9 cellular contexts compared by ENCODE assay signal in genomic region chr2:194166818-194167217, GRCh38.
DNase-seq lines count a peak whose midpoint lies in the region; ATAC-seq lines count a peak whose summit lies in the region.
"Had no signal": no experiment of that assay in that cellular context is flagged by ENCODE, and none has a peak within 500 bp of the region (broad histone marks: within the 10 kb centered on the region; RNA-seq: fewer than 3 reads in every experiment).

No MANE protein-coding gene starts in this region.

- no peak overlapping the region for H3K27ac Mint-ChIP-seq in activated naive CD4-positive, alpha-beta T cell treated with anti-CD3 and anti-CD28 coated beads for 36 hours
- H3K27ac Mint-ChIP-seq: activated naive CD8-positive, alpha-beta T cell had no signal

- H3K4me1 Mint-ChIP-seq in activated naive CD4-positive, alpha-beta T cell treated with anti-CD3 and anti-CD28 coated beads for 36 hours (ENCODE audit: low read depth), result no peaks in the 10 kb centered on the region

- H2BK15ac ChIP-seq in mesenchymal stem cell (ENCODE audit: low read depth, poor library complexity, severe bottlenecking), result no peak overlapping the region

- no peaks in the 10 kb centered on the region for H3K36me3 ChIP-seq in mesenchymal stem cell (ENCODE audit: control insufficient read depth in 1 of 2, insufficient read depth in 2 of 2, low read depth in 1 of 2, low read length in 2 of 2)

- peak; percentile 33 for DNase-seq in activated naive CD4-positive, alpha-beta T cell treated with anti-CD3 and anti-CD28 coated beads for 36 hours
- no peak for DNase-seq in activated naive CD4-positive, alpha-beta T cell treated with anti-CD3 and anti-CD28 coated beads, Interleukin-2, amount 50 U/mL, for 16 hours
- DNase-seq in NCI-H1092 treated with DMSO at 0.1 percent for 48 hours (lab: John Stamatoyannopoulos, UW), result peak; percentile 31
- DNase-seq in amniotic epithelial cell (ENCODE audit: low read depth), result peak; percentile 8
- peak; percentile 26 for DNase-seq in mesenchymal stem cell
- no peak for DNase-seq in NCI-H1105 (lab: John Stamatoyannopoulos, UW)
- no peak for DNase-seq in right cardiac atrium

- no peak overlapping the region for H2BK12ac ChIP-seq in mesenchymal stem cell (ENCODE audit: low read length in 2 of 2)

- ATAC-seq in HG02623 (IDR thresholded peaks at IDR 0.05; ENCODE audit: unreplicated experiment), result peak; percentile 93
- ATAC-seq in right cardiac atrium, result no peak

- WGBS in mesenchymal stem cell, result no CpG with 5 or more reads among the region's 2 CpGs
- 38% methylated on average over 2 of the region's 2 CpGs for WGBS in right cardiac atrium

- no peak overlapping the region for H4K91ac ChIP-seq in mesenchymal stem cell (ENCODE audit: low read length)

- H3K27ac ChIP-seq in mesenchymal stem cell (ENCODE audit: low read length, poor library complexity, severe bottlenecking) (no peak overlapping the region), right cardiac atrium (ENCODE audit: low read length) (no peak overlapping the region)

- H3K4me1 ChIP-seq in mesenchymal stem cell (ENCODE audit: control insufficient read depth, insufficient read depth, low read depth, low read length) (no peaks in the 10 kb centered on the region), right cardiac atrium (ENCODE audit: control insufficient read depth, insufficient read depth, low read length) (no peaks in the 10 kb centered on the region)

- no peak overlapping the region for H2AK5ac ChIP-seq in mesenchymal stem cell (ENCODE audit: low read length, severe bottlenecking)

- H4K8ac ChIP-seq in mesenchymal stem cell (ENCODE audit: low read length), result no peak overlapping the region

- no peaks in the 10 kb centered on the region for H3K36me3 Mint-ChIP-seq in activated naive CD4-positive, alpha-beta T cell treated with anti-CD3 and anti-CD28 coated beads for 36 hours (ENCODE audit: low read depth)
- H3K36me3 Mint-ChIP-seq: activated naive CD8-positive, alpha-beta T cell had no signal

- no peak overlapping the region for H3K18ac ChIP-seq in mesenchymal stem cell (ENCODE audit: low read depth in 1 of 2, low read length in 2 of 2)

- H3K4me3 ChIP-seq in mesenchymal stem cell (ENCODE audit: insufficient read depth in 1 of 2, low read depth in 1 of 2, low read length in 2 of 2), result no peak overlapping the region
- H3K4me3 ChIP-seq in right cardiac atrium (ENCODE audit: low read length), result no peak overlapping the region

- H3K27me3 Mint-ChIP-seq in activated naive CD4-positive, alpha-beta T cell treated with anti-CD3 and anti-CD28 coated beads for 36 hours (ENCODE audit: low read depth), result peaks cover 5% of the 10 kb centered on the region

- no peak overlapping the region for H3K4me2 ChIP-seq in mesenchymal stem cell (ENCODE audit: low read length, poor library complexity, severe bottlenecking)

- no peak overlapping the region for H3K9ac ChIP-seq in mesenchymal stem cell (ENCODE audit: low read length)

- H2BK5ac ChIP-seq in mesenchymal stem cell (ENCODE audit: low read depth, low read length, poor library complexity, severe bottlenecking), result no peak overlapping the region

- no peaks in the 10 kb centered on the region for H3K9me3 Mint-ChIP-seq in activated naive CD4-positive, alpha-beta T cell treated with anti-CD3 and anti-CD28 coated beads for 36 hours

- no peaks in the 10 kb centered on the region for H3K79me1 ChIP-seq in mesenchymal stem cell (replicated peaks; ENCODE audit: low read length, poor library complexity, severe bottlenecking)

- H3K14ac ChIP-seq in mesenchymal stem cell (ENCODE audit: low read length in 2 of 2), result no peak overlapping the region

- CTCF ChIA-PET in activated naive CD4-positive, alpha-beta T cell treated with anti-CD3 and anti-CD28 coated beads for 36 hours (lab: Charles Lee), result interaction anchor here (0.9 to 1.1 kb wide), 2 partner anchors 12 to 1153 kb away, joined by 3 to 5 read pairs; no protein-coding TSS in a partner anchor

- H3K4ac ChIP-seq in mesenchymal stem cell (ENCODE audit: low read depth in 1 of 2, low read length in 2 of 2), result no peak overlapping the region

- H3K9me3 ChIP-seq in mesenchymal stem cell (ENCODE audit: control insufficient read depth, low read length) (peaks cover 4% of the 10 kb centered on the region), right cardiac atrium (ENCODE audit: control insufficient read depth, low read length) (no peaks in the 10 kb centered on the region)

- intact Hi-C loops in activated naive CD4-positive, alpha-beta T cell treated with anti-CD3 and anti-CD28 coated beads for 36 hours (cut with micrococcal nuclease), result loop anchor here (1.0 to 2.0 kb wide), 3 partner anchors 702 to 1902 kb away; partner anchors contain the start of gene DNAH7
- intact Hi-C loops in right cardiac atrium (cut with DNase I), result no loop called here

- no peak overlapping the region for H3K23ac ChIP-seq in mesenchymal stem cell (ENCODE audit: low read length in 2 of 2)

- no peak overlapping the region for H2AFZ ChIP-seq in mesenchymal stem cell (ENCODE audit: low read depth, low read length)

- H3K4me3 Mint-ChIP-seq in activated naive CD4-positive, alpha-beta T cell treated with anti-CD3 and anti-CD28 coated beads for 36 hours, result no peak overlapping the region
- H3K4me3 Mint-ChIP-seq: activated naive CD8-positive, alpha-beta T cell had no signal

- H2BK120ac ChIP-seq in mesenchymal stem cell (ENCODE audit: low read depth, low read length), result no peak overlapping the region

- no peaks in the 10 kb centered on the region for H3K27me3 ChIP-seq in mesenchymal stem cell (ENCODE audit: control insufficient read depth in 1 of 2, insufficient read depth in 1 of 2, low read length in 2 of 2)
- no peaks in the 10 kb centered on the region for H3K27me3 ChIP-seq in right cardiac atrium (ENCODE audit: control insufficient read depth, insufficient read depth)

Comparison
In these comparisons a context has a peak if more than half of its experiments do, and no peak if none do; other contexts are left out.
1. DNase-seq: peak in activated naive CD4-positive, alpha-beta T cell treated with anti-CD3 and anti-CD28 coated beads for 36 hours (single experiment), NCI-H1092 treated with DMSO at 0.1 percent for 48 hours (single experiment), amniotic epithelial cell (single experiment) and mesenchymal stem cell (single experiment); none in activated naive CD4-positive, alpha-beta T cell treated with anti-CD3 and anti-CD28 coated beads, Interleukin-2, amount 50 U/mL, for 16 hours (single experiment), NCI-H1105 (single experiment) and right cardiac atrium (0 of 3).